In genomic region chr9:23826120-23826629, GRCh38 we compare ENCODE assay signal across 8 cellular contexts. TPM values are rescaled to one million over a fixed set of nuclear protein-coding genes. Genes with fewer than 3 reads are reported as not detected.
DNase-seq lines count a peak whose midpoint lies in the region; ATAC-seq and TF ChIP-seq lines count a peak whose summit lies in the region.

Gene ELAVL2 (minus strand): TSS chr9:23826240. CDS start chr9:23762234, 64,006 bp downstream.

- WGBS in neuronal stem cell (ENCODE audit: extremely low coverage in 2 of 2, insufficient read length in 2 of 2, insufficient replicate concordance in 1 of 2), 2 donors, result no CpG with 5 or more reads among the region's 30 CpGs

- H3K9ac ChIP-seq in neuronal stem cell (ENCODE audit: low read depth, low read length, poor library complexity), result no peak within 1 kb of the TSS

- no peaks in the 10 kb centered on the region for H3K36me3 Mint-ChIP-seq in activated naive CD8-positive, alpha-beta T cell treated with anti-CD3 and anti-CD28 coated beads, Interleukin-2, amount 50 U/mL, for 24 hours (ENCODE audit: low read depth)
- H3K36me3 Mint-ChIP-seq in glutamatergic neuron (ENCODE audit: unreplicated experiment) (no peaks in the 10 kb centered on the region), type B pancreatic cell (no peaks in the 10 kb centered on the region)

- no peak within 1 kb of the TSS for H3K23ac ChIP-seq in neuronal stem cell (ENCODE audit: low read depth, low read length, poor library complexity)

- ATAC-seq in GM18520 (IDR thresholded peaks at IDR 0.05; ENCODE audit: unreplicated experiment) (peak; percentile 90), HG03460 (IDR thresholded peaks at IDR 0.05; ENCODE audit: unreplicated experiment) (no peak), HG02571 (IDR thresholded peaks at IDR 0.05; ENCODE audit: unreplicated experiment) (no peak)
- peak; percentile 65 for ATAC-seq in activated naive CD8-positive, alpha-beta T cell treated with anti-CD3 and anti-CD28 coated beads, Interleukin-2, amount 50 U/mL, for 24 hours

- H3K27ac Mint-ChIP-seq in activated naive CD8-positive, alpha-beta T cell treated with anti-CD3 and anti-CD28 coated beads, Interleukin-2, amount 50 U/mL, for 24 hours, result no peak within 1 kb of the TSS
- H3K27ac Mint-ChIP-seq in glutamatergic neuron (ENCODE audit: unreplicated experiment), result no peak within 1 kb of the TSS
- no peak within 1 kb of the TSS for H3K27ac Mint-ChIP-seq in type B pancreatic cell

- H2BK15ac ChIP-seq in neuronal stem cell (ENCODE audit: low read length), result no peak within 1 kb of the TSS

- H2BK5ac ChIP-seq in neuronal stem cell (ENCODE audit: low read length), result no peak within 1 kb of the TSS

- H2AK5ac ChIP-seq in neuronal stem cell (ENCODE audit: low read depth, low read length), result no peak within 1 kb of the TSS

- H2AFZ ChIP-seq in neuronal stem cell (ENCODE audit: low read length), result peak within 1 kb of the TSS; percentile 81

- TF ChIP-seq CTCF in glutamatergic neuron (IDR thresholded peaks at IDR 0.05; ENCODE audit: partially characterized antibody, unreplicated experiment) (no peak), type B pancreatic cell (conservative IDR thresholded peaks at IDR 0.05) (peak; percentile 39)

- no peak within 1 kb of the TSS for H4K8ac ChIP-seq in neuronal stem cell (ENCODE audit: low read depth, low read length)

- H3K27me3 ChIP-seq in neuronal stem cell (ENCODE audit: control insufficient read depth in 3 of 3, insufficient read depth in 3 of 3, low read depth in 1 of 3, low read length in 3 of 3), result peaks cover 12 to 39% (median 20%) of the 10 kb centered on the region in 3 experiments

- no peak within 1 kb of the TSS for H3K18ac ChIP-seq in neuronal stem cell (ENCODE audit: low read length)

- H3K4me3 Mint-ChIP-seq in activated naive CD8-positive, alpha-beta T cell treated with anti-CD3 and anti-CD28 coated beads, Interleukin-2, amount 50 U/mL, for 24 hours, result no peak within 1 kb of the TSS
- no peak within 1 kb of the TSS for H3K4me3 Mint-ChIP-seq in glutamatergic neuron (ENCODE audit: unreplicated experiment)
- H3K4me3 Mint-ChIP-seq in type B pancreatic cell, result no peak within 1 kb of the TSS

- no peak within 1 kb of the TSS for H3K27ac ChIP-seq in neuronal stem cell (replicated peaks; ENCODE audit: low read length)

- H3K4ac ChIP-seq in neuronal stem cell (ENCODE audit: low read length), result no peak within 1 kb of the TSS

- H4K91ac ChIP-seq in neuronal stem cell (ENCODE audit: low read depth, low read length, poor library complexity), result no peak within 1 kb of the TSS

- H3K14ac ChIP-seq in neuronal stem cell (ENCODE audit: low read length), result no peak within 1 kb of the TSS

- H3K4me1 ChIP-seq in neuronal stem cell (ENCODE audit: control insufficient read depth in 2 of 2, insufficient read depth in 1 of 2, low read depth in 1 of 2, low read length in 2 of 2), result peaks cover 8 to 18% of the 10 kb centered on the region in 2 donors

- no peaks in the 10 kb centered on the region for H3K9me3 ChIP-seq in neuronal stem cell (replicated peaks in 1 of 2; ENCODE audit: control insufficient read depth in 2 of 2, insufficient read depth in 1 of 2, low read depth in 1 of 2, low read length in 2 of 2)

- DNase-seq in NCI-H446 (lab: John Stamatoyannopoulos, UW), result peak; percentile 95 to 99
- peak; percentile 18 for DNase-seq in activated naive CD8-positive, alpha-beta T cell treated with anti-CD3 and anti-CD28 coated beads, Interleukin-2, amount 50 U/mL, for 24 hours
- peak; percentile 98 for DNase-seq in glutamatergic neuron
- peak; percentile 98 for DNase-seq in neuronal stem cell (ENCODE audit: low spot score)
- peak; percentile 96 for DNase-seq in type B pancreatic cell (ENCODE audit: extremely low spot score, unreplicated experiment)

- no peak within 1 kb of the TSS for H2BK120ac ChIP-seq in neuronal stem cell (ENCODE audit: low read depth, low read length)

- H3K4me1 Mint-ChIP-seq in activated naive CD8-positive, alpha-beta T cell treated with anti-CD3 and anti-CD28 coated beads, Interleukin-2, amount 50 U/mL, for 24 hours, result no peaks in the 10 kb centered on the region
- H3K4me1 Mint-ChIP-seq in glutamatergic neuron (ENCODE audit: low read depth, unreplicated experiment) (peaks cover 22% of the 10 kb centered on the region), type B pancreatic cell (ENCODE audit: unreplicated experiment) (no peaks in the 10 kb centered on the region)

- peaks cover 12% of the 10 kb centered on the region for H3K9me3 Mint-ChIP-seq in activated naive CD8-positive, alpha-beta T cell treated with anti-CD3 and anti-CD28 coated beads, Interleukin-2, amount 50 U/mL, for 24 hours
- H3K9me3 Mint-ChIP-seq in glutamatergic neuron (ENCODE audit: unreplicated experiment) (peaks cover 15% of the 10 kb centered on the region), type B pancreatic cell (no peaks in the 10 kb centered on the region)

- H3K79me1 ChIP-seq in neuronal stem cell (ENCODE audit: low read depth, low read length), result peaks cover 9% of the 10 kb centered on the region

- no peaks in the 10 kb centered on the region for H3K36me3 ChIP-seq in neuronal stem cell (replicated peaks in 1 of 2; ENCODE audit: control insufficient read depth in 2 of 2, insufficient read depth in 2 of 2, low read length in 2 of 2)

- peaks cover 48% of the 10 kb centered on the region for H3K27me3 Mint-ChIP-seq in activated naive CD8-positive, alpha-beta T cell treated with anti-CD3 and anti-CD28 coated beads, Interleukin-2, amount 50 U/mL, for 24 hours
- H3K27me3 Mint-ChIP-seq in glutamatergic neuron (ENCODE audit: unreplicated experiment) (peaks cover 15% of the 10 kb centered on the region), type B pancreatic cell (peaks cover 28% of the 10 kb centered on the region)

- H3K4me2 ChIP-seq in neuronal stem cell (ENCODE audit: insufficient read depth, low read length, poor library complexity, severe bottlenecking), result peak within 1 kb of the TSS; percentile 87

- H3K4me3 ChIP-seq in neuronal stem cell (ENCODE audit: low read length in 2 of 2), result peak within 1 kb of the TSS; percentile 60 to 79

- no peak within 1 kb of the TSS for H2BK12ac ChIP-seq in neuronal stem cell (ENCODE audit: low read length)

RNA-seq across cellular contexts. Expression of gene ELAVL2, which starts in this region (rescaled TPM):
- 384 TPM for total RNA-seq in glutamatergic neuron (ENCODE audit: unreplicated experiment)
- polyA plus RNA-seq in neuronal stem cell (2013, experiment 1 of 2), result 9.3 TPM
- polyA plus RNA-seq in neuronal stem cell (2013, experiment 2 of 2), result 10.1 TPM
- 4.5 and 11.6 TPM in 2 replicates for total RNA-seq in type B pancreatic cell (ENCODE audit: low replicate concordance)

Comparison
In these comparisons a context has a peak if more than half of its experiments do, and no peak if none do; other contexts are left out.
1. RNA of gene ELAVL2 (total RNA-seq): 384 TPM in glutamatergic neuron (single experiment); 4.5 to 11.6 TPM in type B pancreatic cell; every median in the first group is over 10 times any median in the second.
2. ATAC-seq: peak in GM18520 (single experiment) and activated naive CD8-positive, alpha-beta T cell treated with anti-CD3 and anti-CD28 coated beads, Interleukin-2, amount 50 U/mL, for 24 hours (single experiment); none in HG03460 (single experiment) and HG02571 (single experiment).
3. DNase-seq: peak in every context shown above with its lines; median percentile 98 in glutamatergic neuron; 98 in neuronal stem cell; 97 in NCI-H446; 96 in type B pancreatic cell; 18 in activated naive CD8-positive, alpha-beta T cell treated with anti-CD3 and anti-CD28 coated beads, Interleukin-2, amount 50 U/mL, for 24 hours.